In genomic region chr15:68507447-68507846, GRCh38 we compare ENCODE assay signal across 28 cellular contexts.
"Had no signal": no experiment of that assay in that cellular context is flagged by ENCODE, and none has a peak within 500 bp of the region (broad histone marks: within the 10 kb centered on the region; RNA-seq: fewer than 3 reads in every experiment).

No MANE protein-coding gene starts in this region.

- H3K27me3 ChIP-seq: body of pancreas, gastrocnemius medialis, hepatocyte, ovary, right lobe of liver, tibial nerve had no signal

- H3K27ac Mint-ChIP-seq: activated naive CD8-positive, alpha-beta T cell; activated T-cell treated with anti-CD3 and anti-CD28 coated beads, Interleukin-2, amount 50 U/mL, for 72 hours; immature natural killer cell; mesothelial cell of epicardium; nephron progenitor cell; progenitor cell of endocrine pancreas had no signal

- FAIRE-seq: kidney had no signal

- H3K9me3 ChIP-seq: body of pancreas, gastrocnemius medialis, neutrophil, ovary, right lobe of liver, tibial nerve had no signal

- H2AFZ ChIP-seq: hepatocyte had no signal

- H3K4me3 ChIP-seq: body of pancreas, coronary artery, dorsolateral prefrontal cortex, gastrocnemius medialis, hepatocyte, ovary, right lobe of liver, tibial nerve had no signal

- H3K36me3 ChIP-seq: gastrocnemius medialis, neutrophil, ovary, right lobe of liver, tibial nerve had no signal

- H3K4me1 ChIP-seq: body of pancreas, gastrocnemius medialis, right lobe of liver had no signal

- DNase-seq: activated CD4-positive, alpha-beta T cell treated with anti-CD3 and anti-CD28 coated beads for 4 hours; activated CD4-positive, alpha-beta T cell treated with anti-CD3 and anti-CD28 coated beads, Interleukin-2, amount 50 U/mL, for 4 hours; activated effector memory CD4-positive, alpha-beta T cell treated with Interleukin-2 at 50 U/mL for 16 hours; activated naive CD4-positive, alpha-beta T cell treated with Interleukin-2 at 50 U/mL for 16 hours; activated T-cell treated with anti-CD3 and anti-CD28 coated beads for 4 hours; activated T-cell treated with anti-CD3 and anti-CD28 coated beads, Interleukin-2, amount 50 U/mL, for 72 hours; anterior cingulate cortex; body of pancreas; cerebellar nuclear complex; effector memory CD4-positive, alpha-beta T cell; gastrocnemius medialis; immature natural killer cell; kidney; left colon; naive B cell; nephron progenitor cell; ovary; right lobe of liver; stimulated activated CD4-positive, alpha-beta T cell treated with anti-CD3 and anti-CD28 coated beads, Interleukin-2, amount 100 ng/mL, for 48 hours; stimulated activated naive CD4-positive, alpha-beta T cell treated with Interleukin-2 at 50 U/mL for 16 hours had no signal

- H3K79me2 ChIP-seq: hepatocyte had no signal

- H3K4me1 Mint-ChIP-seq: immature natural killer cell, naive B cell had no signal

- H3K4me3 Mint-ChIP-seq: activated naive CD8-positive, alpha-beta T cell; activated T-cell treated with anti-CD3 and anti-CD28 coated beads, Interleukin-2, amount 50 U/mL, for 72 hours; immature natural killer cell; mesothelial cell of epicardium; naive B cell; nephron progenitor cell had no signal

- H3K9me3 Mint-ChIP-seq: activated T-cell treated with anti-CD3 and anti-CD28 coated beads, Interleukin-2, amount 50 U/mL, for 72 hours; immature natural killer cell; mesothelial cell of epicardium had no signal

- H3K27ac ChIP-seq: body of pancreas, coronary artery, dorsolateral prefrontal cortex, gastrocnemius medialis, hepatocyte, neutrophil, ovary, right lobe of liver, tibial nerve had no signal

- H3K36me3 Mint-ChIP-seq: activated naive CD8-positive, alpha-beta T cell; immature natural killer cell; mesothelial cell of epicardium; naive B cell had no signal

- H3K4me2 ChIP-seq: hepatocyte had no signal
